In genomic region chr13:30465541-30466357, GRCh38 we compare ENCODE assay signal across 1 cellular context.
TF ChIP-seq lines count a peak whose summit lies in the region.

TSS of gene HMGB1 (minus strand) at chr13:30465936. CDS start at chr13:30463680, 2,256 bp downstream.

TF ChIP-seq in WTC11, 78 proteins besides CTCF, POLR2A, EP300 and RAD21 (continued from another document):
- no peak for TF ChIP-seq ATF6 (CRISPR knock-in tag; IDR thresholded peaks at IDR 0.05)
- TF ChIP-seq CREM (CRISPR knock-in tag; IDR thresholded peaks at IDR 0.05), result peak; percentile 79
- peak; percentile 72; the same call in 1 of the 2 replicates for TF ChIP-seq MAX (CRISPR knock-in tag; IDR thresholded peaks at IDR 0.05)
- TF ChIP-seq ZNF671 (CRISPR knock-in tag; IDR thresholded peaks at IDR 0.05), result no peak
- no peak for TF ChIP-seq TP53 (CRISPR knock-in tag; IDR thresholded peaks at IDR 0.05)
- TF ChIP-seq USF1 (CRISPR knock-in tag; IDR thresholded peaks at IDR 0.05), result no peak
- no peak for TF ChIP-seq NFATC4 (CRISPR knock-in tag; IDR thresholded peaks at IDR 0.05)
- TF ChIP-seq FOXK1 (CRISPR knock-in tag; IDR thresholded peaks at IDR 0.05), result peak; percentile 87
- no peak for TF ChIP-seq NR3C1 (CRISPR knock-in tag; conservative IDR thresholded peaks at IDR 0.05; ENCODE audit: low read depth)
- TF ChIP-seq ZSCAN18 (CRISPR knock-in tag; IDR thresholded peaks at IDR 0.05), result no peak
- TF ChIP-seq ZNF423 (CRISPR knock-in tag; IDR thresholded peaks at IDR 0.05), result no peak
- no peak for TF ChIP-seq IRF1 (CRISPR knock-in tag; IDR thresholded peaks at IDR 0.05)
- TF ChIP-seq NR2C2 (CRISPR knock-in tag; IDR thresholded peaks at IDR 0.05), result no peak
- TF ChIP-seq ARID4B (CRISPR knock-in tag; IDR thresholded peaks at IDR 0.05; ENCODE audit: borderline replicate concordance), result peak; percentile 67; the same call in 1 of the 2 replicates
- TF ChIP-seq FOXP1 (CRISPR knock-in tag; IDR thresholded peaks at IDR 0.05; ENCODE audit: borderline replicate concordance), result 0 out of 2 replicates have a peak, but pooled peaks have one; percentile 26
- no peak for TF ChIP-seq TEAD4 (CRISPR knock-in tag; IDR thresholded peaks at IDR 0.05)
- TF ChIP-seq ZNF263 (CRISPR knock-in tag; IDR thresholded peaks at IDR 0.05; ENCODE audit: low read depth), result no peak
- 0 out of 2 replicates have a peak, but pooled peaks have one; percentile 58 for TF ChIP-seq ETV6 (CRISPR knock-in tag; IDR thresholded peaks at IDR 0.05)
- no peak for TF ChIP-seq ZNF425 (CRISPR knock-in tag; conservative IDR thresholded peaks at IDR 0.05)
- TF ChIP-seq GABPB1 (CRISPR knock-in tag; IDR thresholded peaks at IDR 0.05), result peak; percentile 51; the same call in 1 of the 2 replicates
- TF ChIP-seq JUN (CRISPR knock-in tag; IDR thresholded peaks at IDR 0.05), result no peak; the same call in 1 of the 2 replicates
- peak; percentile 29; the same call in 1 of the 2 replicates for TF ChIP-seq NFE2L1 (CRISPR knock-in tag; IDR thresholded peaks at IDR 0.05)
- TF ChIP-seq TEAD1 (CRISPR knock-in tag; IDR thresholded peaks at IDR 0.05), result peak; percentile 79
- no peak for TF ChIP-seq ZNF121 (CRISPR knock-in tag; IDR thresholded peaks at IDR 0.05)
- no peak for TF ChIP-seq EMX1 (CRISPR knock-in tag; IDR thresholded peaks at IDR 0.05)
- TF ChIP-seq FOXP4 (CRISPR knock-in tag; IDR thresholded peaks at IDR 0.05), result peak; percentile 85
- peak; percentile 40; the same call in 1 of the 2 replicates for TF ChIP-seq SP1 (CRISPR knock-in tag; conservative IDR thresholded peaks at IDR 0.05)
- no peak for TF ChIP-seq ZNF532 (CRISPR knock-in tag; IDR thresholded peaks at IDR 0.05; ENCODE audit: borderline replicate concordance)
- no peak for TF ChIP-seq FOXJ3 (CRISPR knock-in tag; IDR thresholded peaks at IDR 0.05; ENCODE audit: borderline replicate concordance)
- peak; percentile 98 for TF ChIP-seq E2F4 (CRISPR knock-in tag; IDR thresholded peaks at IDR 0.05; ENCODE audit: borderline replicate concordance, low read depth)
- peak; percentile 30; the same call in 1 of the 2 replicates for TF ChIP-seq HMGXB4 (CRISPR knock-in tag; IDR thresholded peaks at IDR 0.05)
- no peak for TF ChIP-seq SOX15 (CRISPR knock-in tag; IDR thresholded peaks at IDR 0.05)
